Comparison of ENCODE assay signal across 8 cellular contexts in genomic region chr5:138339464-138339863, GRCh38. TPM values are rescaled to one million over a fixed set of nuclear protein-coding genes. Genes with fewer than 3 reads are reported as not detected.
A peak's percentile ranks its signal among the peaks of the same experiment; 100 is the strongest.
DNase-seq lines count a peak whose midpoint lies in the region; ATAC-seq and TF ChIP-seq lines count a peak whose summit lies in the region.

No MANE protein-coding gene starts in this region.

- in situ Hi-C loops in astrocyte of the cerebellum (cut with HindIII; ENCODE audit: low sequenced_read_pairs): no loop called here

- ATAC-seq in lung (ENCODE audit: insufficient read depth, low FRiP score) (no peak), GM19397 (IDR thresholded peaks at IDR 0.05; ENCODE audit: unreplicated experiment) (no peak), HG02642 (IDR thresholded peaks at IDR 0.05; ENCODE audit: poor library complexity, unreplicated experiment) (no peak)

- no peaks in the 10 kb centered on the region for H3K27me3 ChIP-seq in right atrium auricular region
- no peaks in the 10 kb centered on the region for H3K27me3 ChIP-seq in lung (ENCODE audit: control insufficient read depth, insufficient read depth)

- H3K27ac ChIP-seq in right atrium auricular region: peak overlapping the region; percentile 96 to 98
- H3K27ac ChIP-seq in lung (ENCODE audit: low read depth in 1 of 2, low read length in 1 of 2): peak overlapping the region; percentile 36 to 88

- no peak for DNase-seq in right atrium auricular region (ENCODE audit: low spot score)
- no peak for DNase-seq in cardiac septum (ENCODE audit: low spot score)
- no peak for DNase-seq in astrocyte of the cerebellum (ENCODE audit: low read depth)
- no peak for DNase-seq in lung (ENCODE audit: low spot score)
- no peak for DNase-seq in NCI-H2227 treated with DMSO at 0.1 percent for 48 hours (lab: John Stamatoyannopoulos, UW)
- no peak for DNase-seq in NCI-H748 (lab: John Stamatoyannopoulos, UW; ENCODE audit: unreplicated experiment)

- H3K4me1 ChIP-seq in right atrium auricular region (peaks cover 0 to 35% of the 10 kb centered on the region in 2 donors), lung (ENCODE audit: control insufficient read depth in 2 of 2, insufficient read depth in 2 of 2, low read length in 2 of 2) (peaks cover 6 to 8% of the 10 kb centered on the region in 2 donors)

- H3K4me3 ChIP-seq in right atrium auricular region (peak overlapping the region; percentile 90 to 95), astrocyte of the cerebellum (ENCODE audit: low read depth, low read length) (peak overlapping the region; percentile 61), lung (no peak overlapping the region)

- intact Hi-C loops in cardiac septum (cut with DNase I): loop anchor here (2.0 to 5.0 kb wide), 2 partner anchors 13 to 162 kb away; partner anchors contain the start of genes BRD8, KDM3B and KIF20A

- H3K9me3 ChIP-seq in right atrium auricular region (no peaks in the 10 kb centered on the region), lung (ENCODE audit: control insufficient read depth in 2 of 2, insufficient read depth in 1 of 2, low read length in 1 of 2) (no peaks in the 10 kb centered on the region)

- TF ChIP-seq CTCF in right atrium auricular region (IDR thresholded peaks at IDR 0.05) (no peak), astrocyte of the cerebellum (IDR thresholded peaks at IDR 0.05; ENCODE audit: low read depth, low read length, missing control alignments) (no peak), lung (IDR thresholded peaks at IDR 0.05; ENCODE audit: control extremely low read depth, extremely low read depth) (no peak)

- H3K36me3 ChIP-seq in right atrium auricular region: peaks cover 25% of the 10 kb centered on the region
- H3K36me3 ChIP-seq in lung (ENCODE audit: control insufficient read depth in 2 of 2, insufficient read depth in 2 of 2, low read length in 2 of 2): peaks cover 3 to 10% of the 10 kb centered on the region in 2 donors

- WGBS in lung, 2 donors: 31 to 45% methylated on average over 2 of the region's 2 CpGs

RNA-seq across cellular contexts. Expression of gene FAM53C, which starts 1.4 kb away (rescaled TPM):
- total RNA-seq in right atrium auricular region: 10 to 100 TPM; 18.6 to 21.4 TPM
- 23.8 TPM for total RNA-seq in cardiac septum
- 10 to 100 TPM; 22.2 to 28.0 TPM for total RNA-seq in lung
- 10 to 100 TPM in 1 of 2 donors, 1 to 10 TPM in 1; 8.2 to 19.9 TPM for polyA plus RNA-seq in lung

RNA-seq across cellular contexts. Expression of gene CDC25C, which starts 7.9 kb away (rescaled TPM):
- total RNA-seq in right atrium auricular region (under 1 TPM in 1 of 2 donors, not detected in 1; 0.30 TPM), cardiac septum (0.19 TPM), lung (1 to 10 TPM in 1 of 2 donors, under 1 TPM in 1; 0.25 to 3.0 TPM)
- under 1 TPM; 0.26 to 0.55 TPM for polyA plus RNA-seq in lung

RNA-seq across cellular contexts. Expression of gene KDM3B, which starts 13.0 kb away (rescaled TPM):
- total RNA-seq in right atrium auricular region (10 to 100 TPM; 42.9 to 46.9 TPM), cardiac septum (48.5 TPM), lung (10 to 100 TPM; 49.6 to 92.7 TPM)
- 10 to 100 TPM; 17.7 to 25.4 TPM for polyA plus RNA-seq in lung
